20 cellular contexts compared by ENCODE assay signal in genomic region chr16:23478566-23478965, GRCh38. TPM values are rescaled to one million over a fixed set of nuclear protein-coding genes. Genes with fewer than 3 reads are reported as not detected.
A peak's percentile ranks its signal among the peaks of the same experiment; 100 is the strongest.
DNase-seq lines count a peak whose midpoint lies in the region; ATAC-seq and TF ChIP-seq lines count a peak whose summit lies in the region.
"Had no signal": no experiment of that assay in that cellular context is flagged by ENCODE, and none has a peak within 500 bp of the region (broad histone marks: within the 10 kb centered on the region; RNA-seq: fewer than 3 reads in every experiment).

No MANE protein-coding gene starts in this region.

- POLR2A ChIA-PET in CD4-positive, alpha-beta memory T cell (lab: Charles Lee; ENCODE audit: partially characterized antibody), result no interaction called here

- peaks cover 6% of the 10 kb centered on the region for H3K4me1 ChIP-seq in CD4-positive, alpha-beta memory T cell (ENCODE audit: insufficient read depth, low read length)
- no peaks in the 10 kb centered on the region for H3K4me1 ChIP-seq in lower lobe of right lung
- H3K4me1 ChIP-seq in upper lobe of left lung, result no peaks in the 10 kb centered on the region
- H3K4me1 ChIP-seq: BLaER1, Peyer's patch, SJCRH30 had no signal

- no peak for ATAC-seq in lower lobe of right lung
- peak; percentile 32 to 38 for ATAC-seq in upper lobe of left lung (ENCODE audit: low FRiP score in 2 of 2)
- ATAC-seq: HCT116 had no signal

- H3K36me3 Mint-ChIP-seq in CD4-positive, alpha-beta memory T cell, result peaks cover 53 to 82% of the 10 kb centered on the region in 2 donors
- H3K36me3 Mint-ChIP-seq in IgD-negative memory B cell (peaks cover 1% of the 10 kb centered on the region), chondrocyte (ENCODE audit: low read depth) (peaks cover 40% of the 10 kb centered on the region)
- peaks cover 80% of the 10 kb centered on the region for H3K36me3 Mint-ChIP-seq in activated T-helper 2 cell treated with anti-CD3 and anti-CD28 coated beads, Interferon-gamma antibody, Interleukin-2, Interleukin-4, amounts not matched to agents 10 μg/mL and 5 μg/mL and 100 μg/mL, durations not matched to agents 14 hours and 24 hours and 36 hours (ENCODE audit: low read depth)

- H3K27ac Mint-ChIP-seq in CD4-positive, alpha-beta memory T cell, result peak overlapping the region in 4 of 7 donors; percentile 29 to 90 (median 58)
- H3K27ac Mint-ChIP-seq in IgD-negative memory B cell (peak overlapping the region in 2 of 3 donors; percentile 32 to 93), chondrocyte (ENCODE audit: unreplicated experiment) (no peak overlapping the region)
- H3K27ac Mint-ChIP-seq in activated T-helper 2 cell treated with anti-CD3 and anti-CD28 coated beads, Interferon-gamma antibody, Interleukin-2, Interleukin-4, amounts not matched to agents 10 μg/mL and 5 μg/mL and 100 μg/mL, durations not matched to agents 14 hours and 24 hours and 36 hours, result no peak overlapping the region
- H3K27ac Mint-ChIP-seq: CD4-positive, alpha-beta T cell had no signal

- H3K4me3 Mint-ChIP-seq in CD4-positive, alpha-beta memory T cell, result no peak overlapping the region
- no peak overlapping the region for H3K4me3 Mint-ChIP-seq in IgD-negative memory B cell
- no peak overlapping the region for H3K4me3 Mint-ChIP-seq in chondrocyte (ENCODE audit: unreplicated experiment)
- no peak overlapping the region for H3K4me3 Mint-ChIP-seq in activated T-helper 2 cell treated with anti-CD3 and anti-CD28 coated beads, Interferon-gamma antibody, Interleukin-2, Interleukin-4, amounts not matched to agents 10 μg/mL and 5 μg/mL and 100 μg/mL, durations not matched to agents 14 hours and 24 hours and 36 hours (ENCODE audit: low read depth)
- H3K4me3 Mint-ChIP-seq: CD4-positive, alpha-beta T cell had no signal

- CTCF ChIA-PET in CD4-positive, alpha-beta memory T cell (lab: Charles Lee; ENCODE audit: partially characterized antibody), result interaction anchor here (4.4 kb wide), 1 partner anchor 43 kb away, joined by 17 read pairs; no protein-coding TSS in a partner anchor

- H3K4me3 ChIP-seq in CD4-positive, alpha-beta memory T cell (ENCODE audit: low read length in 2 of 2), result no peak overlapping the region
- H3K4me3 ChIP-seq in lower lobe of right lung (no peak overlapping the region), upper lobe of left lung (no peak overlapping the region)
- H3K4me3 ChIP-seq: BLaER1, Peyer's patch, SJCRH30 had no signal

- H3K27me3 Mint-ChIP-seq in CD4-positive, alpha-beta memory T cell, result no peaks in the 10 kb centered on the region
- H3K27me3 Mint-ChIP-seq in IgD-negative memory B cell, result no peaks in the 10 kb centered on the region
- H3K27me3 Mint-ChIP-seq in chondrocyte (ENCODE audit: low read depth), result no peaks in the 10 kb centered on the region
- H3K27me3 Mint-ChIP-seq in activated T-helper 2 cell treated with anti-CD3 and anti-CD28 coated beads, Interferon-gamma antibody, Interleukin-2, Interleukin-4, amounts not matched to agents 10 μg/mL and 5 μg/mL and 100 μg/mL, durations not matched to agents 14 hours and 24 hours and 36 hours (ENCODE audit: low read depth), result no peaks in the 10 kb centered on the region
- H3K27me3 Mint-ChIP-seq: CD4-positive, alpha-beta T cell had no signal

- DNase-seq in CD4-positive, alpha-beta memory T cell, result no peak
- DNase-seq in lower lobe of right lung, result peak; percentile 18
- DNase-seq in upper lobe of left lung, result no peak
- no peak for DNase-seq in chondrocyte (ENCODE audit: low spot score)
- DNase-seq in nucleus accumbens (lab: John Stamatoyannopoulos, UW), result no peak
- DNase-seq in activated T-helper 2 cell treated with anti-CD3 and anti-CD28 coated beads, Interferon-gamma antibody, Interleukin-2, Interleukin-4, amounts not matched to agents 10 μg/mL and 5 μg/mL and 100 μg/mL, durations not matched to agents 14 hours and 24 hours and 36 hours (ENCODE audit: low spot score), result no peak
- DNase-seq: CD4-positive, alpha-beta T cell; IMR-90; NCI-H1105; NCI-H146; NCI-H2029; NCI-H345; NCI-H524; NCI-H774; NK-92 treated with Interleukin-12 subunit alpha and Interleukin-12 subunit beta, amount 100 ng/mL, for 24 hours; Peyer's patch; SJCRH30 had no signal

- intact Hi-C loops in CD4-positive, alpha-beta memory T cell (cut with micrococcal nuclease), result no loop called here
- intact Hi-C loops in lower lobe of right lung (cut with DNase I), result no loop called here
- intact Hi-C loops in activated T-helper 2 cell treated with anti-CD3 and anti-CD28 coated beads, Interferon-gamma antibody, Interleukin-2, Interleukin-4, amounts not matched to agents 10 μg/mL and 5 μg/mL and 100 μg/mL, durations not matched to agents 14 hours and 24 hours and 36 hours (cut with micrococcal nuclease), result no loop called here

- no peaks in the 10 kb centered on the region for H3K9me3 ChIP-seq in CD4-positive, alpha-beta memory T cell (ENCODE audit: control insufficient read depth in 1 of 2, low read length in 2 of 2)
- H3K9me3 ChIP-seq in lower lobe of right lung (no peaks in the 10 kb centered on the region), upper lobe of left lung (no peaks in the 10 kb centered on the region)
- H3K9me3 ChIP-seq: BLaER1, Peyer's patch, SJCRH30 had no signal

- H3K4me1 Mint-ChIP-seq in CD4-positive, alpha-beta memory T cell, result peaks cover 0 to 11% (median 3%) of the 10 kb centered on the region in 4 donors
- H3K4me1 Mint-ChIP-seq in IgD-negative memory B cell (peaks cover 2 to 4% (median 4%) of the 10 kb centered on the region in 3 donors), chondrocyte (ENCODE audit: low read depth) (no peaks in the 10 kb centered on the region)
- H3K4me1 Mint-ChIP-seq in activated T-helper 2 cell treated with anti-CD3 and anti-CD28 coated beads, Interferon-gamma antibody, Interleukin-2, Interleukin-4, amounts not matched to agents 10 μg/mL and 5 μg/mL and 100 μg/mL, durations not matched to agents 14 hours and 24 hours and 36 hours (ENCODE audit: low read depth), result no peaks in the 10 kb centered on the region

- H3K9me3 Mint-ChIP-seq in CD4-positive, alpha-beta memory T cell, result no peaks in the 10 kb centered on the region
- no peaks in the 10 kb centered on the region for H3K9me3 Mint-ChIP-seq in IgD-negative memory B cell
- H3K9me3 Mint-ChIP-seq in chondrocyte (ENCODE audit: low read depth), result no peaks in the 10 kb centered on the region
- H3K9me3 Mint-ChIP-seq in activated T-helper 2 cell treated with anti-CD3 and anti-CD28 coated beads, Interferon-gamma antibody, Interleukin-2, Interleukin-4, amounts not matched to agents 10 μg/mL and 5 μg/mL and 100 μg/mL, durations not matched to agents 14 hours and 24 hours and 36 hours, result no peaks in the 10 kb centered on the region
- H3K9me3 Mint-ChIP-seq: CD4-positive, alpha-beta T cell had no signal

- no peaks in the 10 kb centered on the region for H3K27me3 ChIP-seq in CD4-positive, alpha-beta memory T cell (ENCODE audit: insufficient read depth, low read length)
- H3K27me3 ChIP-seq in lower lobe of right lung (ENCODE audit: low read depth), result no peaks in the 10 kb centered on the region
- no peaks in the 10 kb centered on the region for H3K27me3 ChIP-seq in upper lobe of left lung
- H3K27me3 ChIP-seq: BLaER1, Peyer's patch, SJCRH30 had no signal

- TF ChIP-seq EP300 in upper lobe of left lung (IDR thresholded peaks at IDR 0.05), result no peak

- no peak for TF ChIP-seq POLR2A in upper lobe of left lung (IDR thresholded peaks at IDR 0.05)

- WGBS in upper lobe of left lung, 2 donors, result 100% methylated on average over 1 to 3 of the region's 3 CpGs

- TF ChIP-seq CTCF in lower lobe of right lung (IDR thresholded peaks at IDR 0.05), result no peak
- TF ChIP-seq CTCF in upper lobe of left lung (IDR thresholded peaks at IDR 0.05), result no peak
- no peak for TF ChIP-seq CTCF in chondrocyte (IDR thresholded peaks at IDR 0.05)

- H3K36me3 ChIP-seq in CD4-positive, alpha-beta memory T cell (ENCODE audit: insufficient read depth, low read length), result peaks cover 73% of the 10 kb centered on the region
- H3K36me3 ChIP-seq in lower lobe of right lung (peaks cover 100% of the 10 kb centered on the region), upper lobe of left lung (peaks cover 81 to 100% (median 97%) of the 10 kb centered on the region in 4 donors)

- no peak overlapping the region for H3K27ac ChIP-seq in CD4-positive, alpha-beta memory T cell (ENCODE audit: low read depth, low read length)
- H3K27ac ChIP-seq in lower lobe of right lung, result no peak overlapping the region
- H3K27ac ChIP-seq in upper lobe of left lung, result no peak overlapping the region
- H3K27ac ChIP-seq: BLaER1, Peyer's patch, SJCRH30 had no signal

RNA-seq across cellular contexts. Expression of gene COG7, which starts 25.6 kb away (rescaled TPM):
- 10 to 100 TPM; 19.7 to 24.7 TPM for total RNA-seq in CD4-positive, alpha-beta memory T cell
- polyA plus RNA-seq in CD4-positive, alpha-beta memory T cell, result 10 to 100 TPM; 11.4 to 13.0 TPM
- polyA plus RNA-seq in IgD-negative memory B cell, result 7.1 TPM
- total RNA-seq in lower lobe of right lung, result 21.3 TPM
- 10 to 100 TPM; 16.9 to 61.8 (median 24.8) TPM for total RNA-seq in upper lobe of left lung
- total RNA-seq in chondrocyte, result 17.7 to 27.5 TPM (median 19.6 TPM) in 3 replicates
- 23.8 and 24.2 TPM in 2 replicates for total RNA-seq in activated T-helper 2 cell treated with anti-CD3 and anti-CD28 coated beads, Interferon-gamma antibody, Interleukin-2, Interleukin-4, amounts not matched to agents 10 μg/mL and 5 μg/mL and 100 μg/mL, durations not matched to agents 14 hours and 24 hours and 36 hours

RNA-seq across cellular contexts. Expression of gene GGA2, which starts 31.7 kb away (rescaled TPM):
- total RNA-seq in CD4-positive, alpha-beta memory T cell, result 100 to 1,000 TPM; 114 to 118 TPM
- polyA plus RNA-seq in CD4-positive, alpha-beta memory T cell, result 10 to 100 TPM; 49.2 to 49.6 TPM
- 219 TPM for polyA plus RNA-seq in IgD-negative memory B cell
- 204 TPM for total RNA-seq in lower lobe of right lung
- total RNA-seq in upper lobe of left lung, result 100 to 1,000 TPM in 5 of 6 donors, 10 to 100 TPM in 1; 84.4 to 197 (median 164) TPM
- 37.2 to 43.0 TPM (median 40.4 TPM) in 3 replicates for total RNA-seq in chondrocyte
- 108 and 110 TPM in 2 replicates for total RNA-seq in activated T-helper 2 cell treated with anti-CD3 and anti-CD28 coated beads, Interferon-gamma antibody, Interleukin-2, Interleukin-4, amounts not matched to agents 10 μg/mL and 5 μg/mL and 100 μg/mL, durations not matched to agents 14 hours and 24 hours and 36 hours

Comparison
In these comparisons a context has a peak if more than half of its experiments do, and no peak if none do; other contexts are left out.
1. H3K27ac Mint-ChIP-seq: peak in CD4-positive, alpha-beta memory T cell (4 of 7) and IgD-negative memory B cell (2 of 3); none in chondrocyte (single experiment) and activated T-helper 2 cell treated with anti-CD3 and anti-CD28 coated beads, Interferon-gamma antibody, Interleukin-2, Interleukin-4, amounts not matched to agents 10 μg/mL and 5 μg/mL and 100 μg/mL, durations not matched to agents 14 hours and 24 hours and 36 hours (single experiment).
2. ATAC-seq: peak in upper lobe of left lung (2 of 2); none in lower lobe of right lung (0 of 2).